Comparison of ENCODE assay signal across 23 cellular contexts in the genomic region with DNA sequence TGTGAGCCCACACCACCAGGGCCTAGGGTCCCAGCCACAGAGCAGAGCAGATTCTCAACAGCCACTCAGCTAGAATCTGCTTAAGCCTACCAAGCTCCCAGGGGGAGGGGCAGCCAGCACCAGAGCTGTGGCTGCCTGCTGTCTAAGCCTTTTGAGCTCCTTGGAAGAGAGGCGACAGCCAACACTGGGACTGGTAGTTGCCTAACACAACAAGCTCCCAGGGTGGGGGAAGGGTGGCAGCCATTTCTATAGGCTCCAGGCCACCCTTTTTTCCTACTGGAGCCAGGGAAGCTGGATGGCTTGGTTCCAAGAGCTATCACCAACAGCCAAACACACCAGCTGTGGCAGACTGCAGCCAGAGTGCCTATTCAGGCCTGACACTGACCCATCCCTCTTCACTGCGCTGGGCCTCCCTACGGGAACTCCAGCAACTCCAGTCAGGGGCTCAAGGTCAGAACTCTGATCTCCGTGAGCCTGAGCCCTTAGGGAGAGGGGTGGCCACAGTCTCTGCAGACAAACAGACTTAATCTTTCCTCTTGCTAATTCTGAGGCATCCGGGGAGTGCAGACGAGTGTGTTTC.
DNase-seq lines count a peak whose midpoint lies in the region; ATAC-seq and TF ChIP-seq lines count a peak whose summit lies in the region.
"Had no signal": no experiment of that assay in that cellular context is flagged by ENCODE, and none has a peak within 500 bp of the region (broad histone marks: within the 10 kb centered on the region; RNA-seq: fewer than 3 reads in every experiment).

No MANE protein-coding gene starts in this region.

- H3K4me3 Mint-ChIP-seq in neural progenitor cell: no peak overlapping the region
- H3K4me3 Mint-ChIP-seq: activated naive CD8-positive, alpha-beta T cell treated with anti-CD3 and anti-CD28 coated beads, Interleukin-2, amount 10 ng/mL, durations not matched to agents 7 days and 5 days; CD8-positive, alpha-beta T cell had no signal

- H3K27me3 Mint-ChIP-seq in neural progenitor cell (ENCODE audit: insufficient read depth, low read depth): peaks cover 3% of the 10 kb centered on the region
- H3K27me3 Mint-ChIP-seq: activated naive CD8-positive, alpha-beta T cell treated with anti-CD3 and anti-CD28 coated beads, Interleukin-2, amount 10 ng/mL, durations not matched to agents 7 days and 5 days had no signal

- peaks cover 33% of the 10 kb centered on the region for H3K9me3 Mint-ChIP-seq in neural progenitor cell

- no peak overlapping the region for H3K4me3 ChIP-seq in neural progenitor cell
- no peak overlapping the region for H3K4me3 ChIP-seq in psoas muscle
- H3K4me3 ChIP-seq: hepatocyte, left ventricle myocardium inferior, pancreas, skin epidermis, testis had no signal

- no peak overlapping the region for H3K9ac ChIP-seq in neural progenitor cell

- peaks cover 14% of the 10 kb centered on the region for H3K36me3 Mint-ChIP-seq in neural progenitor cell
- H3K36me3 Mint-ChIP-seq: activated naive CD8-positive, alpha-beta T cell treated with anti-CD3 and anti-CD28 coated beads, Interleukin-2, amount 10 ng/mL, durations not matched to agents 7 days and 5 days; CD8-positive, alpha-beta T cell had no signal

- H4K20me1 ChIP-seq in neural progenitor cell (ENCODE audit: low read depth): no peaks in the 10 kb centered on the region

- H3K27ac Mint-ChIP-seq in neural progenitor cell: no peak overlapping the region
- H3K27ac Mint-ChIP-seq: activated naive CD8-positive, alpha-beta T cell treated with anti-CD3 and anti-CD28 coated beads, Interleukin-2, amount 10 ng/mL, durations not matched to agents 7 days and 5 days; CD8-positive, alpha-beta T cell had no signal

- H3K36me3 ChIP-seq in neural progenitor cell (no peaks in the 10 kb centered on the region), psoas muscle (ENCODE audit: insufficient read depth in 1 of 2, low read depth in 1 of 2) (no peaks in the 10 kb centered on the region)
- H3K36me3 ChIP-seq: left ventricle myocardium inferior, pancreas had no signal

- H3K4me2 ChIP-seq in neural progenitor cell: peak overlapping the region; percentile 63
- H3K4me2 ChIP-seq: hepatocyte had no signal

- peaks cover 5% of the 10 kb centered on the region for H3K4me1 Mint-ChIP-seq in neural progenitor cell
- H3K4me1 Mint-ChIP-seq: activated naive CD8-positive, alpha-beta T cell treated with anti-CD3 and anti-CD28 coated beads, Interleukin-2, amount 10 ng/mL, durations not matched to agents 7 days and 5 days had no signal

- peak; percentile 26 for DNase-seq in NCI-H345 (lab: John Stamatoyannopoulos, UW)
- no peak for DNase-seq in NCI-H345 treated with DMSO at 0.1 percent for 48 hours (lab: John Stamatoyannopoulos, UW; ENCODE audit: unreplicated experiment)
- DNase-seq in NCI-H2196 treated with DMSO at 0.1 percent for 48 hours (lab: John Stamatoyannopoulos, UW; ENCODE audit: unreplicated experiment): peak; percentile 73
- DNase-seq in amniotic epithelial cell (ENCODE audit: low read depth): peak; percentile 6
- peak; percentile 72 for DNase-seq in neural progenitor cell (ENCODE audit: low spot score)
- no peak for DNase-seq in activated gamma-delta T cell (lab: John Stamatoyannopoulos, UW)
- DNase-seq in SW480 (ENCODE audit: low spot score): no peak
- no peak for DNase-seq in psoas muscle
- DNase-seq: activated CD4-positive, alpha-beta T cell treated with anti-CD3 and anti-CD28 coated beads, Interleukin-2, amount 50 U/mL, for 4 hours; activated naive CD8-positive, alpha-beta T cell treated with anti-CD3 and anti-CD28 coated beads, Interleukin-2, amount 10 ng/mL, durations not matched to agents 7 days and 5 days; activated T-cell treated with anti-CD3 and anti-CD28 coated beads, Interleukin-2, amount 50 U/mL, for 48 hours; CD8-positive, alpha-beta T cell; effector CD4-positive, alpha-beta T cell; left ventricle myocardium inferior; NCI-H226; stimulated activated CD4-positive, alpha-beta T cell treated with anti-CD3 and anti-CD28 coated beads, Interleukin-4, amount 100 ng/mL, for 24 hours; stimulated activated CD8-positive, alpha-beta memory T cell treated with anti-CD3 and anti-CD28 coated beads, Interleukin-4, amount 100 ng/mL, for 48 hours; testis had no signal

- TF ChIP-seq CTCF in neural progenitor cell (IDR thresholded peaks at IDR 0.05): no peak
- no peak for TF ChIP-seq CTCF in psoas muscle (IDR thresholded peaks at IDR 0.05)

- no peaks in the 10 kb centered on the region for H3K27me3 ChIP-seq in neural progenitor cell
- H3K27me3 ChIP-seq in psoas muscle (ENCODE audit: insufficient read depth in 3 of 3, low read length in 2 of 3): no peaks in the 10 kb centered on the region
- H3K27me3 ChIP-seq: hepatocyte, pancreas, testis had no signal

- 48 to 49% (median 49%) methylated on average over 6 of the region's 6 CpGs for WGBS in psoas muscle, 3 donors

- peak overlapping the region; percentile 42 for H2AFZ ChIP-seq in neural progenitor cell (replicated peaks)
- H2AFZ ChIP-seq: hepatocyte had no signal

- H3F3A ChIP-seq in neural progenitor cell (ENCODE audit: low read depth): no peaks in the 10 kb centered on the region

- H3K9me3 ChIP-seq in neural progenitor cell (ENCODE audit: low read depth) (peaks cover 7% of the 10 kb centered on the region), psoas muscle (peaks cover 4% of the 10 kb centered on the region)
- H3K9me3 ChIP-seq: pancreas, testis had no signal

- intact Hi-C loops in psoas muscle (cut with DNase I): loop anchor here in 1 of 2 donors (5.0 kb wide), 1 partner anchor 47 kb away; no protein-coding TSS in a partner anchor

- H3K79me2 ChIP-seq in neural progenitor cell (ENCODE audit: low read depth): no peaks in the 10 kb centered on the region
- H3K79me2 ChIP-seq: hepatocyte had no signal

- peak overlapping the region; percentile 20 for H3K27ac ChIP-seq in neural progenitor cell
- no peak overlapping the region for H3K27ac ChIP-seq in psoas muscle
- H3K27ac ChIP-seq: hepatocyte, left ventricle myocardium inferior, pancreas, skin epidermis, testis had no signal

- H3K4me1 ChIP-seq in neural progenitor cell: peaks cover 11% of the 10 kb centered on the region
- no peaks in the 10 kb centered on the region for H3K4me1 ChIP-seq in psoas muscle
- H3K4me1 ChIP-seq: left ventricle myocardium inferior, pancreas, testis had no signal

- no peak for ATAC-seq in psoas muscle
- ATAC-seq: CD8-positive, alpha-beta T cell; HCT116; Panc1; pancreas had no signal

Comparison
In these comparisons a context has a peak if more than half of its experiments do, and no peak if none do; other contexts are left out.
1. DNase-seq: peak in NCI-H345 (single experiment), NCI-H2196 treated with DMSO at 0.1 percent for 48 hours (single experiment), amniotic epithelial cell (single experiment) and neural progenitor cell (single experiment); none in NCI-H345 treated with DMSO at 0.1 percent for 48 hours (single experiment), activated gamma-delta T cell (single experiment), SW480 (single experiment) and psoas muscle (0 of 2).